1 cellular context compared by ENCODE assay signal in the genomic region with DNA sequence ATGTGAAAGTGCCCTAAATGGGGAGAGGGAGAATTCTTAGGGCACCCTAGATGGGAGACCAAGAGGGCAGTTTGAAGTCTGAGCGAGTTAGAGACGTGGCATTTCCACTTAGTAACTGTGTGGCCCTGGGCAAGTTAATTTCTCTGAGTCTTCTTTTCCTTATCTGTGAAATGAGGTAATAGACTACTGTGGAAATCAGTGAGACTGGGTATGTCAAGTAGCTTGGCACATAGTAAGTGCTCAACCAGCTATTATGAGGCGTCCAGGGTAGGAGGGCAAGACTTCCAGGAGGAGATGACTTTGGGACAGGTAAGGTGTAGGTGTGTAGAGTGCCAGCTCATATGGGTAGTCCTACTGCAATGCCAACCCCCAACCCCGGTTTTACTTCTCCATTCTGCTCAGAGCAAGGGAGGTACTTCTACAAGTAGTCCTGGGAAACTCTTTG.
TF ChIP-seq lines count a peak whose summit lies in the region.

No MANE protein-coding gene starts in this region.

TF ChIP-seq in GM23338, 12 proteins besides CTCF, POLR2A, EP300 and RAD21 (continued from another document):
- TF ChIP-seq, protein P1, sequence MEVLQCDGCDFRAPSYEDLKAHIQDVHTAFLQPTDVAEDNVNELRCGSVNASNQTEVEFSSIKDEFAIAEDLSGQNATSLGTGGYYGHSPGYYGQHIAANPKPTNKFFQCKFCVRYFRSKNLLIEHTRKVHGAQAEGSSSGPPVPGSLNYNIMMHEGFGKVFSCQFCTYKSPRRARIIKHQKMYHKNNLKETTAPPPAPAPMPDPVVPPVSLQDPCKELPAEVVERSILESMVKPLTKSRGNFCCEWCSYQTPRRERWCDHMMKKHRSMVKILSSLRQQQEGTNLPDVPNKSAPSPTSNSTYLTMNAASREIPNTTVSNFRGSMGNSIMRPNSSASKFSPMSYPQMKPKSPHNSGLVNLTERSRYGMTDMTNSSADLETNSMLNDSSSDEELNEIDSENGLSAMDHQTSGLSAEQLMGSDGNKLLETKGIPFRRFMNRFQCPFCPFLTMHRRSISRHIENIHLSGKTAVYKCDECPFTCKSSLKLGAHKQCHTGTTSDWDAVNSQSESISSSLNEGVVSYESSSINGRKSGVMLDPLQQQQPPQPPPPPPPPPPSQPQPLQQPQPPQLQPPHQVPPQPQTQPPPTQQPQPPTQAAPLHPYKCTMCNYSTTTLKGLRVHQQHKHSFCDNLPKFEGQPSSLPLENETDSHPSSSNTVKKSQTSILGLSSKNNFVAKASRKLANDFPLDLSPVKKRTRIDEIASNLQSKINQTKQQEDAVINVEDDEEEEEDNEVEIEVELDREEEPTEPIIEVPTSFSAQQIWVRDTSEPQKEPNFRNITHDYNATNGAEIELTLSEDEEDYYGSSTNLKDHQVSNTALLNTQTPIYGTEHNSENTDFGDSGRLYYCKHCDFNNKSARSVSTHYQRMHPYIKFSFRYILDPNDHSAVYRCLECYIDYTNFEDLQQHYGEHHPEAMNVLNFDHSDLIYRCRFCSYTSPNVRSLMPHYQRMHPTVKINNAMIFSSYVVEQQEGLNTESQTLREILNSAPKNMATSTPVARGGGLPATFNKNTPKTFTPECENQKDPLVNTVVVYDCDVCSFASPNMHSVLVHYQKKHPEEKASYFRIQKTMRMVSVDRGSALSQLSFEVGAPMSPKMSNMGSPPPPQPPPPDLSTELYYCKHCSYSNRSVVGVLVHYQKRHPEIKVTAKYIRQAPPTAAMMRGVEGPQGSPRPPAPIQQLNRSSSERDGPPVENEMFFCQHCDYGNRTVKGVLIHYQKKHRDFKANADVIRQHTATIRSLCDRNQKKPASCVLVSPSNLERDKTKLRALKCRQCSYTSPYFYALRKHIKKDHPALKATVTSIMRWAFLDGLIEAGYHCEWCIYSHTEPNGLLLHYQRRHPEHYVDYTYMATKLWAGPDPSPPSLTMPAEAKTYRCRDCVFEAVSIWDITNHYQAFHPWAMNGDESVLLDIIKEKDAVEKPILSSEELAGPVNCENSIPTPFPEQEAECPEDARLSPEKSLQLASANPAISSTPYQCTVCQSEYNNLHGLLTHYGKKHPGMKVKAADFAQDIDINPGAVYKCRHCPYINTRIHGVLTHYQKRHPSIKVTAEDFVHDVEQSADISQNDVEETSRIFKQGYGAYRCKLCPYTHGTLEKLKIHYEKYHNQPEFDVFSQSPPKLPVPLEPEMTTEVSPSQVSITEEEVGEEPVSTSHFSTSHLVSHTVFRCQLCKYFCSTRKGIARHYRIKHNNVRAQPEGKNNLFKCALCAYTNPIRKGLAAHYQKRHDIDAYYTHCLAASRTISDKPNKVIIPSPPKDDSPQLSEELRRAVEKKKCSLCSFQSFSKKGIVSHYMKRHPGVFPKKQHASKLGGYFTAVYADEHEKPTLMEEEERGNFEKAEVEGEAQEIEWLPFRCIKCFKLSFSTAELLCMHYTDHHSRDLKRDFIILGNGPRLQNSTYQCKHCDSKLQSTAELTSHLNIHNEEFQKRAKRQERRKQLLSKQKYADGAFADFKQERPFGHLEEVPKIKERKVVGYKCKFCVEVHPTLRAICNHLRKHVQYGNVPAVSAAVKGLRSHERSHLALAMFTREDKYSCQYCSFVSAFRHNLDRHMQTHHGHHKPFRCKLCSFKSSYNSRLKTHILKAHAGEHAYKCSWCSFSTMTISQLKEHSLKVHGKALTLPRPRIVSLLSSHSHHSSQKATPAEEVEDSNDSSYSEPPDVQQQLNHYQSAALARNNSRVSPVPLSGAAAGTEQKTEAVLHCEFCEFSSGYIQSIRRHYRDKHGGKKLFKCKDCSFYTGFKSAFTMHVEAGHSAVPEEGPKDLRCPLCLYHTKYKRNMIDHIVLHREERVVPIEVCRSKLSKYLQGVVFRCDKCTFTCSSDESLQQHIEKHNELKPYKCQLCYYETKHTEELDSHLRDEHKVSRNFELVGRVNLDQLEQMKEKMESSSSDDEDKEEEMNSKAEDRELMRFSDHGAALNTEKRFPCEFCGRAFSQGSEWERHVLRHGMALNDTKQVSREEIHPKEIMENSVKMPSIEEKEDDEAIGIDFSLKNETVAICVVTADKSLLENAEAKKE (CRISPR knock-in tag; IDR thresholded peaks at IDR 0.05), result no peak
- TF ChIP-seq CREB1 (CRISPR knock-in tag; IDR thresholded peaks at IDR 0.05; ENCODE audit: low read depth), result no peak
TF ChIP-seq in GM23338: peak in this region for 0.
